In genomic region chr9:124797343-124798103, GRCh38 we compare ENCODE assay signal across 1 cellular context.
TF ChIP-seq lines count a peak whose summit lies in the region.

No MANE protein-coding gene starts in this region.

TF ChIP-seq in WTC11, 78 proteins besides CTCF, POLR2A, EP300 and RAD21 (continued from another document):
- TF ChIP-seq, protein P1, sequence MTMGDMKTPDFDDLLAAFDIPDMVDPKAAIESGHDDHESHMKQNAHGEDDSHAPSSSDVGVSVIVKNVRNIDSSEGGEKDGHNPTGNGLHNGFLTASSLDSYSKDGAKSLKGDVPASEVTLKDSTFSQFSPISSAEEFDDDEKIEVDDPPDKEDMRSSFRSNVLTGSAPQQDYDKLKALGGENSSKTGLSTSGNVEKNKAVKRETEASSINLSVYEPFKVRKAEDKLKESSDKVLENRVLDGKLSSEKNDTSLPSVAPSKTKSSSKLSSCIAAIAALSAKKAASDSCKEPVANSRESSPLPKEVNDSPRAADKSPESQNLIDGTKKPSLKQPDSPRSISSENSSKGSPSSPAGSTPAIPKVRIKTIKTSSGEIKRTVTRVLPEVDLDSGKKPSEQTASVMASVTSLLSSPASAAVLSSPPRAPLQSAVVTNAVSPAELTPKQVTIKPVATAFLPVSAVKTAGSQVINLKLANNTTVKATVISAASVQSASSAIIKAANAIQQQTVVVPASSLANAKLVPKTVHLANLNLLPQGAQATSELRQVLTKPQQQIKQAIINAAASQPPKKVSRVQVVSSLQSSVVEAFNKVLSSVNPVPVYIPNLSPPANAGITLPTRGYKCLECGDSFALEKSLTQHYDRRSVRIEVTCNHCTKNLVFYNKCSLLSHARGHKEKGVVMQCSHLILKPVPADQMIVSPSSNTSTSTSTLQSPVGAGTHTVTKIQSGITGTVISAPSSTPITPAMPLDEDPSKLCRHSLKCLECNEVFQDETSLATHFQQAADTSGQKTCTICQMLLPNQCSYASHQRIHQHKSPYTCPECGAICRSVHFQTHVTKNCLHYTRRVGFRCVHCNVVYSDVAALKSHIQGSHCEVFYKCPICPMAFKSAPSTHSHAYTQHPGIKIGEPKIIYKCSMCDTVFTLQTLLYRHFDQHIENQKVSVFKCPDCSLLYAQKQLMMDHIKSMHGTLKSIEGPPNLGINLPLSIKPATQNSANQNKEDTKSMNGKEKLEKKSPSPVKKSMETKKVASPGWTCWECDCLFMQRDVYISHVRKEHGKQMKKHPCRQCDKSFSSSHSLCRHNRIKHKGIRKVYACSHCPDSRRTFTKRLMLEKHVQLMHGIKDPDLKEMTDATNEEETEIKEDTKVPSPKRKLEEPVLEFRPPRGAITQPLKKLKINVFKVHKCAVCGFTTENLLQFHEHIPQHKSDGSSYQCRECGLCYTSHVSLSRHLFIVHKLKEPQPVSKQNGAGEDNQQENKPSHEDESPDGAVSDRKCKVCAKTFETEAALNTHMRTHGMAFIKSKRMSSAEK (CRISPR knock-in tag; IDR thresholded peaks at IDR 0.05; ENCODE audit: borderline replicate concordance): no peak
- TF ChIP-seq JAZF1 (CRISPR knock-in tag; IDR thresholded peaks at IDR 0.05): no peak
- TF ChIP-seq IRF2 (CRISPR knock-in tag; IDR thresholded peaks at IDR 0.05; ENCODE audit: borderline replicate concordance, low read depth): no peak
